In the genomic region with DNA sequence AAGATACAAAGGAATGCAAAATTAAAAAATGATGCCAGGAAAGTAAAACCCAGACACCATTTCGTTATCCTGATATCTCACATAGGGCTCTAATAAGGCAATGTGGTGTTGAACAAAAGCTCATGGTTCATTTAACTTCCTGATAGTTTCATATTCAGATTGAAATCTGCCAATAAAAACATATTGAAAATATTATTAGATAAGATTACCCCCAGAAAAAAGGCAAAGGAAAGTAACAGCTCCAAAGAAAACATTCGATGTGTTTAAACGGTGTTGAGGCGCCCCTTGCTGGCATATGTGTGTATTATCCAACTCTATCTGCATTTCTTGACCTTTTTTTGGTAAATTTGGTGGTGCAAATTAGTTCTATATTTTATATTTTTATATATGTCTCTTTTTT, we compare ENCODE assay signal across 8 cellular contexts.
A peak's percentile ranks its signal among the peaks of the same experiment; 100 is the strongest.
DNase-seq lines count a peak whose midpoint lies in the region; ATAC-seq and TF ChIP-seq lines count a peak whose summit lies in the region.

No MANE protein-coding gene starts in this region.

- H3K36me3 Mint-ChIP-seq in immature natural killer cell, result peaks cover 30 to 43% (median 35%) of the 10 kb centered on the region in 3 donors

- H3K4me1 ChIP-seq in RWPE2 (ENCODE audit: insufficient read depth, poor library complexity, severe bottlenecking), result no peaks in the 10 kb centered on the region

- no peak overlapping the region for H3K4me3 ChIP-seq in AG10803 (ENCODE audit: low read length)
- no peak overlapping the region for H3K4me3 ChIP-seq in RWPE2 (ENCODE audit: severe bottlenecking)
- no peak overlapping the region for H3K4me3 ChIP-seq in astrocyte of the cerebellum (ENCODE audit: low read depth, low read length)

- peaks cover 16 to 27% of the 10 kb centered on the region in 2 donors for H3K4me1 Mint-ChIP-seq in immature natural killer cell

- H3K27ac Mint-ChIP-seq in immature natural killer cell, result no peak overlapping the region

- H3K27me3 Mint-ChIP-seq in immature natural killer cell (ENCODE audit: low read depth in 3 of 3), result peaks cover 0 to 9% (median 0%) of the 10 kb centered on the region in 3 donors

- TF ChIP-seq CTCF in AG10803 (conservative IDR thresholded peaks at IDR 0.05; ENCODE audit: low read length), result peak; percentile 70
- TF ChIP-seq CTCF in GM12874 (IDR thresholded peaks at IDR 0.05; ENCODE audit: insufficient read depth, low read depth, low read length), result peak; percentile 31; the same call in 1 of the 2 replicates
- TF ChIP-seq CTCF in RWPE2 (IDR thresholded peaks at IDR 0.05; ENCODE audit: poor library complexity, severe bottlenecking), result peak; percentile 67
- peak; percentile 55 for TF ChIP-seq CTCF in astrocyte of the cerebellum (IDR thresholded peaks at IDR 0.05; ENCODE audit: low read depth, low read length, missing control alignments)

- DNase-seq in AG10803 (ENCODE audit: low read depth), result peak; percentile 45
- DNase-seq in RWPE2 (ENCODE audit: low spot score), result no peak
- DNase-seq in astrocyte of the cerebellum (ENCODE audit: low read depth), result peak; percentile 28
- peak; percentile 23 to 42 (median 39) for DNase-seq in immature natural killer cell
- peak; percentile 3 for DNase-seq in stimulated activated CD4-positive, alpha-beta T cell treated with anti-CD3 and anti-CD28 coated beads, Interleukin-2, amount 100 ng/mL, for 4 hours (ENCODE audit: low read depth)

- H3K9me3 Mint-ChIP-seq in immature natural killer cell, result no peaks in the 10 kb centered on the region

- no peak overlapping the region for H3K4me3 Mint-ChIP-seq in immature natural killer cell

- H3K36me3 ChIP-seq in RWPE2 (ENCODE audit: low read depth), result peaks cover 36% of the 10 kb centered on the region

- H3K9me3 ChIP-seq in RWPE2 (ENCODE audit: severe bottlenecking), result no peaks in the 10 kb centered on the region

- no peak for ATAC-seq in RWPE2 (ENCODE audit: low read depth)
- ATAC-seq in HG03159 (IDR thresholded peaks at IDR 0.05; ENCODE audit: unreplicated experiment), result no peak
- ATAC-seq in HG03108 (IDR thresholded peaks at IDR 0.05; ENCODE audit: unreplicated experiment), result no peak

- no peaks in the 10 kb centered on the region for H3K27me3 ChIP-seq in RWPE2 (ENCODE audit: insufficient read depth, poor library complexity, severe bottlenecking)

- no peak overlapping the region for H3K27ac ChIP-seq in RWPE2 (ENCODE audit: poor library complexity, severe bottlenecking)

- in situ Hi-C loops in astrocyte of the cerebellum (cut with HindIII; ENCODE audit: low sequenced_read_pairs), result no loop called here
